Comparison of ENCODE assay signal across 12 cellular contexts in the genomic region with DNA sequence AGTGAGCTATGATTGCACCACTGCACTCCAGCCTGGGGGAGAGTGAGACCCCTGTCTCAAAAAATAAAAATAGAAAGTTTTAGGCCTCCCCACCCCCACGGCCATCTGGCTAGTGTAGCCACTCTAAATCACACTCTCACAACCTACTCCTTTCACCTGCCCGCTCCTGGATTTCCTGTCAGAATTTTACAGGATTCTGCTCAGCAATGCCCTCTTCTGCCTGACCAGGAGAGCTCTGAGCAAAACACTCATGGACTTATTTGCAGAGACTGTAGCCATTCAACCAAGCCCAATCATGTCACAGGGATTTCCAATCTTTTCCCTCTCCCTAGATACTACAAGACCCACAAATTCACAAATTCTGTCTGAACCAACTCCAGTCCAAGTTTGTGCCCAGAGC.
DNase-seq lines count a peak whose midpoint lies in the region; FAIRE-seq and TF ChIP-seq lines count a peak whose summit lies in the region.
"Had no signal": no experiment of that assay in that cellular context is flagged by ENCODE, and none has a peak within 500 bp of the region (broad histone marks: within the 10 kb centered on the region; RNA-seq: fewer than 3 reads in every experiment).

No MANE protein-coding gene starts in this region.

- no peaks in the 10 kb centered on the region for H3K9me3 ChIP-seq in breast epithelium
- H3K9me3 ChIP-seq: ascending aorta, upper lobe of left lung had no signal

- peak; percentile 23; the same call in 1 of the 2 replicates for TF ChIP-seq CTCF in AG10803 (conservative IDR thresholded peaks at IDR 0.05; ENCODE audit: low read length)
- peak in 2 of 3 donors; percentile 13 to 21 for TF ChIP-seq CTCF in breast epithelium (IDR thresholded peaks at IDR 0.05)
- TF ChIP-seq CTCF in kidney epithelial cell (IDR thresholded peaks at IDR 0.05; ENCODE audit: insufficient read depth, low read length, poor library complexity, severe bottlenecking): peak; percentile 35
- TF ChIP-seq CTCF in lower leg skin (IDR thresholded peaks at IDR 0.05): no peak

- H3K27me3 ChIP-seq in breast epithelium (no peaks in the 10 kb centered on the region), kidney epithelial cell (ENCODE audit: control insufficient read depth, insufficient read depth, low read length) (no peaks in the 10 kb centered on the region)
- H3K27me3 ChIP-seq: ascending aorta, upper lobe of left lung had no signal

- H3K27ac ChIP-seq in breast epithelium: no peak overlapping the region
- H3K27ac ChIP-seq: upper lobe of left lung had no signal

- H3K36me3 ChIP-seq in breast epithelium: no peaks in the 10 kb centered on the region
- no peaks in the 10 kb centered on the region for H3K36me3 ChIP-seq in kidney epithelial cell (ENCODE audit: control insufficient read depth, insufficient read depth, low read length)
- H3K36me3 ChIP-seq: ascending aorta, upper lobe of left lung had no signal

- H3K4me3 ChIP-seq in AG10803 (ENCODE audit: low read length): no peak overlapping the region
- no peak overlapping the region for H3K4me3 ChIP-seq in breast epithelium
- H3K4me3 ChIP-seq in kidney epithelial cell (ENCODE audit: low read depth, low read length): no peak overlapping the region
- H3K4me3 ChIP-seq in lower leg skin (ENCODE audit: low read depth, poor library complexity, severe bottlenecking): no peak overlapping the region
- H3K4me3 ChIP-seq: ascending aorta, upper lobe of left lung had no signal

- WGBS in lower leg skin, 2 donors: 84 to 85% methylated on average over 2 of the region's 2 CpGs

- FAIRE-seq in HTR-8/SVneo (lab: Jason Lieb, UNC): no peak
- no peak for FAIRE-seq in GM19239 (lab: Jason Lieb, UNC)

- H3K4me1 ChIP-seq in breast epithelium: no peaks in the 10 kb centered on the region

- DNase-seq in AG10803 (ENCODE audit: low read depth): no peak
- DNase-seq in HTR-8/SVneo (ENCODE audit: insufficient read length, low spot score): peak; percentile 29
- DNase-seq in breast epithelium (ENCODE audit: low spot score in 2 of 2): no peak
- DNase-seq in kidney epithelial cell (ENCODE audit: low read depth): no peak
- DNase-seq in lower leg skin (ENCODE audit: low spot score in 2 of 2): no peak
- DNase-seq in NCI-H146 (lab: John Stamatoyannopoulos, UW): no peak
- no peak for DNase-seq in activated CD4-positive, alpha-beta T cell treated with anti-CD3 and anti-CD28 coated beads, Interleukin-2, amount 50 U/mL, for 1 hour
- DNase-seq in GM19239 (ENCODE audit: insufficient read length, low spot score): no peak
- DNase-seq: NCI-H1930, nephron progenitor cell had no signal

- intact Hi-C loops in breast epithelium (cut with DNase I; ENCODE audit: low total_unique reads) (no loop called here), lower leg skin (cut with DNase I; ENCODE audit: low total_unique reads) (no loop called here)

- TF ChIP-seq POLR2A in breast epithelium (IDR thresholded peaks at IDR 0.05) (no peak), lower leg skin (IDR thresholded peaks at IDR 0.05) (no peak)

Comparison
In these comparisons a context has a peak if more than half of its experiments do, and no peak if none do; other contexts are left out.
1. CTCF ChIP-seq: peak in AG10803 (single experiment), breast epithelium (2 of 3) and kidney epithelial cell (single experiment); none in lower leg skin (0 of 3).